In genomic region chr17:3554440-3554839, GRCh38 we compare ENCODE assay signal across 18 cellular contexts. TPM values are rescaled to one million over a fixed set of nuclear protein-coding genes. Genes with fewer than 3 reads are reported as not detected.
DNase-seq lines count a peak whose midpoint lies in the region; TF ChIP-seq lines count a peak whose summit lies in the region.
"Had no signal": no experiment of that assay in that cellular context is flagged by ENCODE, and none has a peak within 500 bp of the region (broad histone marks: within the 10 kb centered on the region; RNA-seq: fewer than 3 reads in every experiment).

No MANE protein-coding gene starts in this region.

- H3K9ac ChIP-seq in neural progenitor cell, result no peak overlapping the region
- H3K9ac ChIP-seq: BLaER1 had no signal

- H3K36me3 ChIP-seq in H7 (replicated peaks; ENCODE audit: control insufficient read depth, insufficient read depth, low read length) (no peaks in the 10 kb centered on the region), osteoblast (ENCODE audit: insufficient read depth, low read length) (no peaks in the 10 kb centered on the region), neural progenitor cell (no peaks in the 10 kb centered on the region)
- H3K36me3 ChIP-seq: BLaER1 had no signal

- DNase-seq in activated naive CD4-positive, alpha-beta T cell treated with anti-CD3 and anti-CD28 coated beads, Interleukin-2, amount 10 ng/mL, durations not matched to agents 7 days and 5 days, result no peak
- DNase-seq in H7 (peak; percentile 41), ecto neural progenitor cell (ENCODE audit: low spot score) (peak; percentile 45), osteoblast (ENCODE audit: insufficient read length, low spot score, missing footprints) (peak; percentile 30), neural progenitor cell (ENCODE audit: low spot score) (no peak), mesenteric fat pad (ENCODE audit: low spot score) (no peak), germinal center (ENCODE audit: low spot score) (no peak)
- DNase-seq: Caco-2; CD4-positive, CD25-positive, alpha-beta regulatory T cell; CD8-positive, alpha-beta T cell; DMS153; DND-41; GOT3 had no signal

- H3K4me1 ChIP-seq in osteoblast (ENCODE audit: insufficient read depth, low read length) (no peaks in the 10 kb centered on the region), neural progenitor cell (no peaks in the 10 kb centered on the region)
- H3K4me1 ChIP-seq: Caco-2 had no signal

- H3K79me2 ChIP-seq in osteoblast (ENCODE audit: insufficient read depth, low read length) (no peaks in the 10 kb centered on the region), neural progenitor cell (ENCODE audit: low read depth) (no peaks in the 10 kb centered on the region)

- H3K4me1 Mint-ChIP-seq in activated naive CD4-positive, alpha-beta T cell treated with anti-CD3 and anti-CD28 coated beads, Interleukin-2, amount 50 U/mL, for 24 hours, result peaks cover 8% of the 10 kb centered on the region
- peaks cover 9% of the 10 kb centered on the region for H3K4me1 Mint-ChIP-seq in activated naive CD4-positive, alpha-beta T cell treated with anti-CD3 and anti-CD28 coated beads, Interleukin-2, amount 10 ng/mL, durations not matched to agents 7 days and 5 days
- H3K4me1 Mint-ChIP-seq in neural progenitor cell, result peaks cover 11% of the 10 kb centered on the region

- TF ChIP-seq CTCF in osteoblast (IDR thresholded peaks at IDR 0.05; ENCODE audit: extremely low read depth, low read depth, low read length), result no peak
- TF ChIP-seq CTCF in neural progenitor cell (IDR thresholded peaks at IDR 0.05), result no peak

- CTCF ChIA-PET in activated naive CD4-positive, alpha-beta T cell treated with anti-CD3 and anti-CD28 coated beads, Interleukin-2, amount 10 ng/mL, durations not matched to agents 7 days and 5 days (lab: Charles Lee), result interaction anchor here (0.7 kb wide), 1 partner anchor 18 kb away, joined by 3 read pairs; no protein-coding TSS in a partner anchor

- H4K20me1 ChIP-seq in osteoblast (ENCODE audit: insufficient read depth, low read length), result no peaks in the 10 kb centered on the region
- H4K20me1 ChIP-seq in neural progenitor cell (ENCODE audit: low read depth), result no peaks in the 10 kb centered on the region
- H4K20me1 ChIP-seq: BLaER1 had no signal

- H3F3A ChIP-seq in neural progenitor cell (ENCODE audit: low read depth), result no peaks in the 10 kb centered on the region

- no peaks in the 10 kb centered on the region for H3K27me3 Mint-ChIP-seq in activated naive CD4-positive, alpha-beta T cell treated with anti-CD3 and anti-CD28 coated beads, Interleukin-2, amount 50 U/mL, for 24 hours
- peaks cover 11% of the 10 kb centered on the region for H3K27me3 Mint-ChIP-seq in activated naive CD4-positive, alpha-beta T cell treated with anti-CD3 and anti-CD28 coated beads, Interleukin-2, amount 10 ng/mL, durations not matched to agents 7 days and 5 days
- peaks cover 18% of the 10 kb centered on the region for H3K27me3 Mint-ChIP-seq in neural progenitor cell (ENCODE audit: insufficient read depth, low read depth)

- no peaks in the 10 kb centered on the region for H3K9me3 ChIP-seq in osteoblast (ENCODE audit: low read depth, low read length)
- H3K9me3 ChIP-seq in neural progenitor cell (ENCODE audit: low read depth), result no peaks in the 10 kb centered on the region
- H3K9me3 ChIP-seq: BLaER1 had no signal

- H2AFZ ChIP-seq in osteoblast (ENCODE audit: low read length), result no peak overlapping the region
- H2AFZ ChIP-seq in neural progenitor cell (replicated peaks), result no peak overlapping the region

- no peaks in the 10 kb centered on the region for H3K9me3 Mint-ChIP-seq in activated naive CD4-positive, alpha-beta T cell treated with anti-CD3 and anti-CD28 coated beads, Interleukin-2, amount 50 U/mL, for 24 hours
- H3K9me3 Mint-ChIP-seq in activated naive CD4-positive, alpha-beta T cell treated with anti-CD3 and anti-CD28 coated beads, Interleukin-2, amount 10 ng/mL, durations not matched to agents 7 days and 5 days, result no peaks in the 10 kb centered on the region
- peaks cover 5% of the 10 kb centered on the region for H3K9me3 Mint-ChIP-seq in neural progenitor cell
- H3K9me3 Mint-ChIP-seq: CD4-positive, CD25-positive, alpha-beta regulatory T cell; CD8-positive, alpha-beta T cell had no signal

- H3K36me3 Mint-ChIP-seq in activated naive CD4-positive, alpha-beta T cell treated with anti-CD3 and anti-CD28 coated beads, Interleukin-2, amount 50 U/mL, for 24 hours, result no peaks in the 10 kb centered on the region
- H3K36me3 Mint-ChIP-seq in activated naive CD4-positive, alpha-beta T cell treated with anti-CD3 and anti-CD28 coated beads, Interleukin-2, amount 10 ng/mL, durations not matched to agents 7 days and 5 days, result no peaks in the 10 kb centered on the region
- H3K36me3 Mint-ChIP-seq in neural progenitor cell, result no peaks in the 10 kb centered on the region
- H3K36me3 Mint-ChIP-seq: CD4-positive, CD25-positive, alpha-beta regulatory T cell; CD8-positive, alpha-beta T cell had no signal

- no peak overlapping the region for H3K4me2 ChIP-seq in osteoblast (ENCODE audit: insufficient read depth, low read length)
- no peak overlapping the region for H3K4me2 ChIP-seq in neural progenitor cell
- H3K4me2 ChIP-seq: BLaER1 had no signal

- H3K27ac ChIP-seq in osteoblast (ENCODE audit: low read depth, low read length) (no peak overlapping the region), neural progenitor cell (no peak overlapping the region)
- H3K27ac ChIP-seq: 22Rv1, BLaER1, C4-2B had no signal

- no peak overlapping the region for H3K4me3 Mint-ChIP-seq in activated naive CD4-positive, alpha-beta T cell treated with anti-CD3 and anti-CD28 coated beads, Interleukin-2, amount 50 U/mL, for 24 hours
- no peak overlapping the region for H3K4me3 Mint-ChIP-seq in activated naive CD4-positive, alpha-beta T cell treated with anti-CD3 and anti-CD28 coated beads, Interleukin-2, amount 10 ng/mL, durations not matched to agents 7 days and 5 days
- no peak overlapping the region for H3K4me3 Mint-ChIP-seq in neural progenitor cell
- H3K4me3 Mint-ChIP-seq: B cell; CD4-positive, CD25-positive, alpha-beta regulatory T cell; CD8-positive, alpha-beta T cell had no signal

- H3K27ac Mint-ChIP-seq in activated naive CD4-positive, alpha-beta T cell treated with anti-CD3 and anti-CD28 coated beads, Interleukin-2, amount 50 U/mL, for 24 hours, result peak overlapping the region; percentile 37
- no peak overlapping the region for H3K27ac Mint-ChIP-seq in activated naive CD4-positive, alpha-beta T cell treated with anti-CD3 and anti-CD28 coated beads, Interleukin-2, amount 10 ng/mL, durations not matched to agents 7 days and 5 days
- H3K27ac Mint-ChIP-seq in neural progenitor cell, result no peak overlapping the region
- H3K27ac Mint-ChIP-seq: B cell; CD4-positive, CD25-positive, alpha-beta regulatory T cell; CD8-positive, alpha-beta T cell had no signal

- no peaks in the 10 kb centered on the region for H3K27me3 ChIP-seq in H7 (ENCODE audit: control insufficient read depth, insufficient read depth, low read length)
- H3K27me3 ChIP-seq in osteoblast (ENCODE audit: insufficient read depth, low read length), result no peaks in the 10 kb centered on the region
- H3K27me3 ChIP-seq in neural progenitor cell, result no peaks in the 10 kb centered on the region
- H3K27me3 ChIP-seq: BLaER1 had no signal

- no peak overlapping the region for H3K4me3 ChIP-seq in H7 (ENCODE audit: insufficient read depth, low read depth, low read length)
- H3K4me3 ChIP-seq in osteoblast (ENCODE audit: insufficient read depth, low read length), result no peak overlapping the region
- no peak overlapping the region for H3K4me3 ChIP-seq in neural progenitor cell
- H3K4me3 ChIP-seq: BLaER1 had no signal

RNA-seq across cellular contexts. Expression of gene TRPV3, which starts 3.2 kb away (rescaled TPM):
- 0.69 and 2.5 TPM in 2 replicates for total RNA-seq in H7 (2014; rRNA removed; shearing (Covaris generic))
- total RNA-seq in osteoblast (0.29 and 0.36 TPM in 2 replicates), neural progenitor cell (ENCODE audit: low replicate concordance) (1.5 and 1.9 TPM in 2 replicates), mesenteric fat pad (1.2 TPM)

RNA-seq across cellular contexts. Expression of gene TRPV1, which starts 54.8 kb away (rescaled TPM):
- 3.0 and 3.1 TPM in 2 replicates for total RNA-seq in H7 (2014; rRNA removed; shearing (Covaris generic))
- 2.4 and 2.5 TPM in 2 replicates for total RNA-seq in osteoblast
- total RNA-seq in neural progenitor cell (ENCODE audit: low replicate concordance), result 4.0 and 4.2 TPM in 2 replicates
- total RNA-seq in mesenteric fat pad, result 6.7 TPM

Comparison
In these comparisons a context has a peak if more than half of its experiments do, and no peak if none do; other contexts are left out.
1. DNase-seq: peak in H7 (single experiment), ecto neural progenitor cell (single experiment) and osteoblast (single experiment); none in activated naive CD4-positive, alpha-beta T cell treated with anti-CD3 and anti-CD28 coated beads, Interleukin-2, amount 10 ng/mL, durations not matched to agents 7 days and 5 days (single experiment), neural progenitor cell (single experiment), mesenteric fat pad (single experiment) and germinal center (single experiment).